26 cellular contexts compared by ENCODE assay signal in genomic region chr11:103380031-103380430, GRCh38.
DNase-seq lines count a peak whose midpoint lies in the region; ATAC-seq, FAIRE-seq and TF ChIP-seq lines count a peak whose summit lies in the region.
"Had no signal": no experiment of that assay in that cellular context is flagged by ENCODE, and none has a peak within 500 bp of the region (broad histone marks: within the 10 kb centered on the region; RNA-seq: fewer than 3 reads in every experiment).

No MANE protein-coding gene starts in this region.

- H3K27me3 ChIP-seq in IMR-90 (ENCODE audit: control insufficient read depth, insufficient read depth, low read length) (no peaks in the 10 kb centered on the region), bronchial epithelial cell (ENCODE audit: control insufficient read depth, insufficient read depth, low read length) (no peaks in the 10 kb centered on the region)
- H3K27me3 ChIP-seq: SJSA1 had no signal

- H2BK120ac ChIP-seq in IMR-90 (ENCODE audit: low read depth, low read length), result no peak overlapping the region

- no peak overlapping the region for H2AK5ac ChIP-seq in IMR-90 (ENCODE audit: low read depth, low read length)

- BruUV-seq in IMR-90 (replicated peaks; lab: Mats Ljungman, UMichigan), result no TSS peak

- H3K4ac ChIP-seq in IMR-90 (ENCODE audit: low read depth, low read length), result no peak overlapping the region

- no peak overlapping the region for H2AFZ ChIP-seq in IMR-90 (replicated peaks; ENCODE audit: low read length, poor library complexity)

- peaks cover 5% of the 10 kb centered on the region for H3K9me3 Mint-ChIP-seq in activated naive CD4-positive, alpha-beta T cell treated with anti-CD3 and anti-CD28 coated beads, Interleukin-2, amount 10 ng/mL, durations not matched to agents 7 days and 5 days

- H4K20me1 ChIP-seq in IMR-90 (ENCODE audit: insufficient read depth, low read length), result no peaks in the 10 kb centered on the region

- H3K36me3 Mint-ChIP-seq in activated naive CD4-positive, alpha-beta T cell treated with anti-CD3 and anti-CD28 coated beads, Interleukin-2, amount 10 ng/mL, durations not matched to agents 7 days and 5 days, result no peaks in the 10 kb centered on the region
- H3K36me3 Mint-ChIP-seq: CD8-positive, alpha-beta T cell had no signal

- TF ChIP-seq POLR2A in IMR-90 (IDR thresholded peaks at IDR 0.05; ENCODE audit: low read depth, low read length), result no peak

- no peak for TF ChIP-seq RAD21 in IMR-90 (IDR thresholded peaks at IDR 0.05; ENCODE audit: low read length)

- H3K18ac ChIP-seq in IMR-90 (ENCODE audit: low read depth, low read length), result no peak overlapping the region

- H4K5ac ChIP-seq in IMR-90 (ENCODE audit: low read depth, low read length), result no peak overlapping the region

- H2BK20ac ChIP-seq in IMR-90 (ENCODE audit: low read depth, low read length), result no peak overlapping the region

- H3K27me3 Mint-ChIP-seq in activated naive CD4-positive, alpha-beta T cell treated with anti-CD3 and anti-CD28 coated beads, Interleukin-2, amount 10 ng/mL, durations not matched to agents 7 days and 5 days, result no peaks in the 10 kb centered on the region

- H3K4me2 ChIP-seq in IMR-90 (ENCODE audit: low read depth, low read length), result no peak overlapping the region

- no peaks in the 10 kb centered on the region for H3K4me1 Mint-ChIP-seq in activated naive CD4-positive, alpha-beta T cell treated with anti-CD3 and anti-CD28 coated beads, Interleukin-2, amount 10 ng/mL, durations not matched to agents 7 days and 5 days
- H3K4me1 Mint-ChIP-seq: B cell had no signal

- H2BK15ac ChIP-seq in IMR-90 (ENCODE audit: low read depth, low read length), result no peak overlapping the region

- DNase-seq in IMR-90 (peak; percentile 70), bronchial epithelial cell (ENCODE audit: low read depth) (peak; percentile 57), frontal cortex (ENCODE audit: low spot score in 2 of 2) (no peak), putamen (ENCODE audit: low spot score) (no peak)
- no peak for DNase-seq in activated naive CD4-positive, alpha-beta T cell treated with anti-CD3 and anti-CD28 coated beads, Interleukin-2, amount 10 ng/mL, durations not matched to agents 7 days and 5 days
- DNase-seq: Caco-2; CD8-positive, alpha-beta T cell; GDM1; H7; Kasumi-1; MV-4-11; NCI-H1105 treated with DMSO at 0.1 percent for 48 hours; NCI-H146; NCI-H1930; NCI-H2107; NCI-H524; NCI-H748 treated with DMSO at 0.1 percent for 48 hours had no signal

- no peak overlapping the region for H3K27ac ChIP-seq in IMR-90 (ENCODE audit: insufficient read depth, low read length)
- H3K27ac ChIP-seq: C4-2B, SJSA1 had no signal

- WGBS in IMR-90 (ENCODE audit: extremely low coverage in 2 of 2, insufficient read length in 1 of 2), 2 experiments, result no CpG with 5 or more reads among the region's 3 CpGs

- dilution Hi-C loops in IMR-90 (cut with HindIII; ENCODE audit: low sequenced_read_pairs, unreplicated experiment), result no loop called here

- no peak for TF ChIP-seq CTCF in IMR-90 (conservative IDR thresholded peaks at IDR 0.05; ENCODE audit: low read depth, low read length)
- no peak for TF ChIP-seq CTCF in bronchial epithelial cell (IDR thresholded peaks at IDR 0.05; ENCODE audit: insufficient read depth, low read length, severe bottlenecking)

- ATAC-seq in IMR-90 (ENCODE audit: low read depth) (peak; percentile 81), GM18870 (IDR thresholded peaks at IDR 0.05; ENCODE audit: unreplicated experiment) (no peak), GM18498 (IDR thresholded peaks at IDR 0.05; ENCODE audit: unreplicated experiment) (no peak)
- ATAC-seq: CD8-positive, alpha-beta T cell; HepG2; K562; Right ventricle myocardium inferior had no signal

- H4K8ac ChIP-seq in IMR-90 (ENCODE audit: low read depth in 2 of 2, low read length in 2 of 2), result no peak overlapping the region

- no peak overlapping the region for H2BK5ac ChIP-seq in IMR-90 (ENCODE audit: low read depth, low read length, poor library complexity, severe bottlenecking)

- no peak overlapping the region for H3K4me3 ChIP-seq in IMR-90 (ENCODE audit: insufficient read depth, low read depth, low read length)
- H3K4me3 ChIP-seq in bronchial epithelial cell (ENCODE audit: low read depth, low read length), result no peak overlapping the region
- H3K4me3 ChIP-seq: K562, SJSA1 had no signal

- peaks cover 2% of the 10 kb centered on the region; the same call in 1 of the 2 replicates for H3K4me1 ChIP-seq in IMR-90 (ENCODE audit: control insufficient read depth, insufficient read depth, low read length)
- H3K4me1 ChIP-seq: Caco-2, SJSA1 had no signal

- H3K4me3 Mint-ChIP-seq in activated naive CD4-positive, alpha-beta T cell treated with anti-CD3 and anti-CD28 coated beads, Interleukin-2, amount 10 ng/mL, durations not matched to agents 7 days and 5 days, result no peak overlapping the region
- H3K4me3 Mint-ChIP-seq: B cell; CD8-positive, alpha-beta T cell had no signal

- FAIRE-seq in bronchial epithelial cell (lab: Jason Lieb, UNC) (no peak), frontal cortex (lab: Jason Lieb, UNC) (peak; percentile 26)
- FAIRE-seq: GM12891, HepG2, K562 had no signal

- H3K9me3 ChIP-seq in IMR-90 (ENCODE audit: control insufficient read depth, insufficient read depth, low read length), result peaks cover 2% of the 10 kb centered on the region
- H3K9me3 ChIP-seq: SJSA1 had no signal

- no peak overlapping the region for H3K14ac ChIP-seq in IMR-90 (replicated peaks; ENCODE audit: low read depth, low read length)

- H3K9me1 ChIP-seq in IMR-90 (ENCODE audit: insufficient read depth, low read length), result no peaks in the 10 kb centered on the region; the same call in 1 of the 2 replicates

- no peak overlapping the region for H3K27ac Mint-ChIP-seq in activated naive CD4-positive, alpha-beta T cell treated with anti-CD3 and anti-CD28 coated beads, Interleukin-2, amount 10 ng/mL, durations not matched to agents 7 days and 5 days
- H3K27ac Mint-ChIP-seq: B cell; CD8-positive, alpha-beta T cell had no signal

- no peak overlapping the region for H3K23ac ChIP-seq in IMR-90 (ENCODE audit: low read depth, low read length)

- POLR2A ChIA-PET in IMR-90 (lab: Charles Lee; ENCODE audit: unreplicated experiment), result no interaction called here

- H3K36me3 ChIP-seq in IMR-90 (ENCODE audit: control insufficient read depth, insufficient read depth, low read length), result no peaks in the 10 kb centered on the region
- no peaks in the 10 kb centered on the region for H3K36me3 ChIP-seq in bronchial epithelial cell (ENCODE audit: control insufficient read depth, insufficient read depth, low read length)
- H3K36me3 ChIP-seq: SJSA1 had no signal

- no peak overlapping the region for H4K91ac ChIP-seq in IMR-90 (ENCODE audit: insufficient read depth, low read depth, low read length)

- no peak overlapping the region; the same call in 1 of the 2 replicates for H3K56ac ChIP-seq in IMR-90 (ENCODE audit: extremely low read depth, insufficient read depth, low read length)

- no peaks in the 10 kb centered on the region for H3K79me1 ChIP-seq in IMR-90 (ENCODE audit: low read depth in 1 of 2, low read length in 2 of 2)

- CTCF ChIA-PET in IMR-90 (lab: Yijun Ruan, JAX), result interaction anchor here (1.1 kb wide), 1 partner anchor 157 kb away, joined by 4 read pairs; no protein-coding TSS in a partner anchor
- CTCF ChIA-PET in activated naive CD4-positive, alpha-beta T cell treated with anti-CD3 and anti-CD28 coated beads, Interleukin-2, amount 10 ng/mL, durations not matched to agents 7 days and 5 days (lab: Charles Lee), result no interaction called here

- H2AK9ac ChIP-seq in IMR-90 (replicated peaks; ENCODE audit: low read depth, low read length, poor library complexity), result no peak overlapping the region

- in situ Hi-C loops in IMR-90 (cut with MboI; ENCODE audit: low sequenced_read_pairs), result no loop called here

- intact Hi-C loops in IMR-90 (cut with micrococcal nuclease), result no loop called here

- H3K9ac ChIP-seq in IMR-90 (ENCODE audit: low read depth, low read length), result no peak overlapping the region

TF ChIP-seq in IMR-90, 13 proteins besides CTCF, POLR2A, EP300 and RAD21:
- TF ChIP-seq MAFK (IDR thresholded peaks at IDR 0.05; ENCODE audit: low read depth, low read length) (peak; percentile 38), ELK1 (IDR thresholded peaks at IDR 0.05; ENCODE audit: borderline replicate concordance, low read depth, low read length) (no peak)
TF ChIP-seq in IMR-90: peak in this region for 1.

Comparison
In these comparisons a context has a peak if more than half of its experiments do, and no peak if none do; other contexts are left out.
1. DNase-seq: peak in IMR-90 (single experiment) and bronchial epithelial cell (single experiment); none in frontal cortex (0 of 2), activated naive CD4-positive, alpha-beta T cell treated with anti-CD3 and anti-CD28 coated beads, Interleukin-2, amount 10 ng/mL, durations not matched to agents 7 days and 5 days (single experiment) and putamen (single experiment).